12 cellular contexts compared by ENCODE assay signal in genomic region chr18:44601447-44601846, GRCh38.
DNase-seq lines count a peak whose midpoint lies in the region; FAIRE-seq and TF ChIP-seq lines count a peak whose summit lies in the region.
"Had no signal": no experiment of that assay in that cellular context is flagged by ENCODE, and none has a peak within 500 bp of the region (broad histone marks: within the 10 kb centered on the region; RNA-seq: fewer than 3 reads in every experiment).

No MANE protein-coding gene starts in this region.

- FAIRE-seq in bronchial epithelial cell (lab: Jason Lieb, UNC) = no peak

- no peaks in the 10 kb centered on the region for H3K36me3 Mint-ChIP-seq in osteocyte (ENCODE audit: unreplicated experiment)
- no peaks in the 10 kb centered on the region for H3K36me3 Mint-ChIP-seq in neural progenitor cell
- H3K36me3 Mint-ChIP-seq: stimulated activated memory B cell treated with anti-CD40 and anti-IgM and Interleukin-4, amounts not matched to agents 10 μg/mL and 1 μg/mL and 100 μg/mL, for 72 hours had no signal

- no peaks in the 10 kb centered on the region for H3F3A ChIP-seq in neural progenitor cell (ENCODE audit: low read depth)

- TF ChIP-seq POLR2A in tibial nerve (IDR thresholded peaks at IDR 0.05) = no peak

- peaks cover 84% of the 10 kb centered on the region for H3K4me1 Mint-ChIP-seq in osteocyte (ENCODE audit: unreplicated experiment)
- peaks cover 3% of the 10 kb centered on the region for H3K4me1 Mint-ChIP-seq in neural progenitor cell

- H4K20me1 ChIP-seq in neural progenitor cell (ENCODE audit: low read depth) = no peaks in the 10 kb centered on the region

- H3K9ac ChIP-seq in neural progenitor cell = no peak overlapping the region

- H3K4me3 Mint-ChIP-seq in osteocyte (ENCODE audit: unreplicated experiment) (no peak overlapping the region), neural progenitor cell (no peak overlapping the region)
- H3K4me3 Mint-ChIP-seq: neural crest cell; stimulated activated memory B cell treated with anti-CD40 and anti-IgM and Interleukin-4, amounts not matched to agents 10 μg/mL and 1 μg/mL and 100 μg/mL, for 72 hours had no signal

- no peaks in the 10 kb centered on the region for H3K9me3 ChIP-seq in left ventricle myocardium inferior (replicated peaks)
- H3K9me3 ChIP-seq in tibial nerve = no peaks in the 10 kb centered on the region
- no peaks in the 10 kb centered on the region for H3K9me3 ChIP-seq in neural progenitor cell (ENCODE audit: low read depth)

- H3K27me3 ChIP-seq in bronchial epithelial cell (ENCODE audit: control insufficient read depth, insufficient read depth, low read length) (no peaks in the 10 kb centered on the region), left ventricle myocardium inferior (ENCODE audit: low read depth) (no peaks in the 10 kb centered on the region), tibial nerve (no peaks in the 10 kb centered on the region), neural progenitor cell (no peaks in the 10 kb centered on the region)

- no peak for TF ChIP-seq EP300 in tibial nerve (IDR thresholded peaks at IDR 0.05)

- peak overlapping the region; percentile 79 for H3K27ac Mint-ChIP-seq in osteocyte (ENCODE audit: unreplicated experiment)
- H3K27ac Mint-ChIP-seq in neural progenitor cell = no peak overlapping the region

- intact Hi-C loops in left ventricle myocardium inferior (cut with micrococcal nuclease) = no loop called here

- H3K27ac ChIP-seq in left ventricle myocardium inferior (replicated peaks) = no peak overlapping the region
- H3K27ac ChIP-seq in tibial nerve = no peak overlapping the region
- no peak overlapping the region for H3K27ac ChIP-seq in neural progenitor cell

- H3K9me3 Mint-ChIP-seq in osteocyte (ENCODE audit: unreplicated experiment) (peaks cover 9% of the 10 kb centered on the region), neural progenitor cell (no peaks in the 10 kb centered on the region)
- H3K9me3 Mint-ChIP-seq: stimulated activated memory B cell treated with anti-CD40 and anti-IgM and Interleukin-4, amounts not matched to agents 10 μg/mL and 1 μg/mL and 100 μg/mL, for 72 hours had no signal

- no peak overlapping the region for H2AFZ ChIP-seq in neural progenitor cell (replicated peaks)

- H3K36me3 ChIP-seq in bronchial epithelial cell (ENCODE audit: control insufficient read depth, insufficient read depth, low read length) = no peaks in the 10 kb centered on the region
- no peaks in the 10 kb centered on the region for H3K36me3 ChIP-seq in left ventricle myocardium inferior
- no peaks in the 10 kb centered on the region for H3K36me3 ChIP-seq in tibial nerve
- H3K36me3 ChIP-seq in neural progenitor cell = no peaks in the 10 kb centered on the region

- H3K4me1 ChIP-seq in left ventricle myocardium inferior = peaks cover 10% of the 10 kb centered on the region
- H3K4me1 ChIP-seq in tibial nerve = peaks cover 0 to 13% (median 5%) of the 10 kb centered on the region in 4 donors
- no peaks in the 10 kb centered on the region for H3K4me1 ChIP-seq in neural progenitor cell

- H3K4me3 ChIP-seq in bronchial epithelial cell (ENCODE audit: low read depth, low read length) (no peak overlapping the region), left ventricle myocardium inferior (no peak overlapping the region), tibial nerve (no peak overlapping the region), neural progenitor cell (no peak overlapping the region)

- H3K4me2 ChIP-seq in neural progenitor cell = no peak overlapping the region

- H3K27me3 Mint-ChIP-seq in osteocyte (ENCODE audit: unreplicated experiment) (no peaks in the 10 kb centered on the region), neural progenitor cell (ENCODE audit: insufficient read depth, low read depth) (no peaks in the 10 kb centered on the region)
- H3K27me3 Mint-ChIP-seq: stimulated activated memory B cell treated with anti-CD40 and anti-IgM and Interleukin-4, amounts not matched to agents 10 μg/mL and 1 μg/mL and 100 μg/mL, for 72 hours had no signal

- DNase-seq in GM03348 (ENCODE audit: low spot score) = peak; percentile 20
- peak; percentile 79 for DNase-seq in NCI-H2171 treated with DMSO at 0.1 percent for 48 hours (lab: John Stamatoyannopoulos, UW)
- peak; percentile 68 for DNase-seq in bronchial epithelial cell (ENCODE audit: low read depth)
- DNase-seq in osteocyte (ENCODE audit: extremely low spot score, unreplicated experiment) = no peak
- no peak for DNase-seq in left ventricle myocardium inferior
- DNase-seq in tibial nerve (ENCODE audit: low spot score in 2 of 2) = no peak
- DNase-seq in neural progenitor cell (ENCODE audit: low spot score) = no peak
- DNase-seq in central memory CD4-positive, alpha-beta T cell = no peak
- DNase-seq: DMS153, NCI-H2029 had no signal

- no peaks in the 10 kb centered on the region for H3K79me2 ChIP-seq in neural progenitor cell (ENCODE audit: low read depth)

- no peak for TF ChIP-seq CTCF in bronchial epithelial cell (IDR thresholded peaks at IDR 0.05; ENCODE audit: insufficient read depth, low read length, severe bottlenecking)
- TF ChIP-seq CTCF in osteocyte (IDR thresholded peaks at IDR 0.05) = no peak
- TF ChIP-seq CTCF in left ventricle myocardium inferior (IDR thresholded peaks at IDR 0.05; ENCODE audit: borderline replicate concordance) = no peak
- no peak for TF ChIP-seq CTCF in tibial nerve (IDR thresholded peaks at IDR 0.05)
- TF ChIP-seq CTCF in neural progenitor cell (IDR thresholded peaks at IDR 0.05) = no peak

Comparison
In these comparisons a context has a peak if more than half of its experiments do, and no peak if none do; other contexts are left out.
1. DNase-seq: peak in GM03348 (single experiment), NCI-H2171 treated with DMSO at 0.1 percent for 48 hours (single experiment) and bronchial epithelial cell (single experiment); none in osteocyte (single experiment), left ventricle myocardium inferior (single experiment), tibial nerve (0 of 2), neural progenitor cell (single experiment) and central memory CD4-positive, alpha-beta T cell (single experiment).